In genomic region chr13:39496487-39496998, GRCh38 we compare ENCODE assay signal across 18 cellular contexts.
"Had no signal": no experiment of that assay in that cellular context is flagged by ENCODE, and none has a peak within 500 bp of the region (broad histone marks: within the 10 kb centered on the region; RNA-seq: fewer than 3 reads in every experiment).

No MANE protein-coding gene starts in this region.

- H3K27me3 ChIP-seq: body of pancreas, esophagus squamous epithelium, hepatocyte, tibial artery, uterus had no signal

- H3K27ac ChIP-seq: body of pancreas, esophagus squamous epithelium, hepatocyte, tibial artery, uterus had no signal

- H3K27ac Mint-ChIP-seq: activated CD4-positive, alpha-beta T cell treated with anti-CD3 and anti-CD28 coated beads, Interleukin-2, amount 10 ng/mL, durations not matched to agents 24 days and 14 days; activated naive CD8-positive, alpha-beta T cell treated with anti-CD3 and anti-CD28 coated beads for 36 hours; activated T-helper 1 cell treated with anti-CD3 and anti-CD28 coated beads, Interleukin-12 subunit alpha, Interleukin-12 subunit beta, Interleukin-2, Interleukin-4 antibody, amounts not matched to agents 30 ng/mL and 10 ng/mL and 1 ng/mL, durations not matched to agents 14 hours and 24 hours and 36 hours; stimulated activated naive B cell treated with anti-CD40 and anti-IgM and Interleukin-4, amounts not matched to agents 10 μg/mL and 1 μg/mL and 100 μg/mL, for 72 hours had no signal

- H3K4me3 ChIP-seq: body of pancreas, esophagus squamous epithelium, hepatocyte, tibial artery, uterus had no signal

- H3K27me3 Mint-ChIP-seq: activated naive CD8-positive, alpha-beta T cell treated with anti-CD3 and anti-CD28 coated beads for 36 hours; stimulated activated naive B cell treated with anti-CD40 and anti-IgM and Interleukin-4, amounts not matched to agents 10 μg/mL and 1 μg/mL and 100 μg/mL, for 72 hours had no signal

- H3K9me3 ChIP-seq: body of pancreas, esophagus squamous epithelium, tibial artery, uterus had no signal

- H3K9me3 Mint-ChIP-seq: activated CD4-positive, alpha-beta T cell treated with anti-CD3 and anti-CD28 coated beads, Interleukin-2, amount 10 ng/mL, durations not matched to agents 24 days and 14 days; activated naive CD8-positive, alpha-beta T cell treated with anti-CD3 and anti-CD28 coated beads for 36 hours; activated T-helper 1 cell treated with anti-CD3 and anti-CD28 coated beads, Interleukin-12 subunit alpha, Interleukin-12 subunit beta, Interleukin-2, Interleukin-4 antibody, amounts not matched to agents 30 ng/mL and 10 ng/mL and 1 ng/mL, durations not matched to agents 14 hours and 24 hours and 36 hours; stimulated activated naive B cell treated with anti-CD40 and anti-IgM and Interleukin-4, amounts not matched to agents 10 μg/mL and 1 μg/mL and 100 μg/mL, for 72 hours had no signal

- H3K4me1 ChIP-seq: body of pancreas, uterus had no signal

- H3K4me1 Mint-ChIP-seq: activated CD4-positive, alpha-beta T cell treated with anti-CD3 and anti-CD28 coated beads, Interleukin-2, amount 10 ng/mL, durations not matched to agents 24 days and 14 days; activated naive CD8-positive, alpha-beta T cell treated with anti-CD3 and anti-CD28 coated beads for 36 hours; stimulated activated naive B cell treated with anti-CD40 and anti-IgM and Interleukin-4, amounts not matched to agents 10 μg/mL and 1 μg/mL and 100 μg/mL, for 72 hours had no signal

- H3K36me3 Mint-ChIP-seq: activated naive CD8-positive, alpha-beta T cell treated with anti-CD3 and anti-CD28 coated beads for 36 hours; stimulated activated naive B cell treated with anti-CD40 and anti-IgM and Interleukin-4, amounts not matched to agents 10 μg/mL and 1 μg/mL and 100 μg/mL, for 72 hours had no signal

- DNase-seq: activated CD4-positive, alpha-beta T cell treated with anti-CD3 and anti-CD28 coated beads, Interleukin-2, amount 10 ng/mL, durations not matched to agents 24 days and 14 days; activated CD4-positive, CD25-positive, alpha-beta regulatory T cell; activated naive CD8-positive, alpha-beta T cell treated with anti-CD3 and anti-CD28 coated beads for 36 hours; amygdala; body of pancreas; central memory CD4-positive, alpha-beta T cell; cortex of kidney; effector CD4-positive, alpha-beta T cell; esophagus squamous epithelium; islet precursor cell; mammary epithelial cell; stimulated activated CD4-positive, alpha-beta T cell treated with anti-CD3 and anti-CD28 coated beads, Interleukin-15, amount 100 ng/mL, for 24 hours; stimulated activated CD4-positive, alpha-beta T cell treated with anti-CD3 and anti-CD28 coated beads, Interleukin-4, amount 100 ng/mL, for 1 hour; stimulated activated naive B cell treated with anti-CD40 and anti-IgM and Interleukin-4, amounts not matched to agents 10 μg/mL and 1 μg/mL and 100 μg/mL, for 72 hours; tibial artery; uterus had no signal

- ATAC-seq: body of pancreas; stimulated activated naive B cell treated with anti-CD40 and anti-IgM and Interleukin-4, amounts not matched to agents 10 μg/mL and 1 μg/mL and 100 μg/mL, for 72 hours had no signal

- H3K4me3 Mint-ChIP-seq: activated CD4-positive, alpha-beta T cell treated with anti-CD3 and anti-CD28 coated beads, Interleukin-2, amount 10 ng/mL, durations not matched to agents 24 days and 14 days; activated naive CD8-positive, alpha-beta T cell treated with anti-CD3 and anti-CD28 coated beads for 36 hours; activated T-helper 1 cell treated with anti-CD3 and anti-CD28 coated beads, Interleukin-12 subunit alpha, Interleukin-12 subunit beta, Interleukin-2, Interleukin-4 antibody, amounts not matched to agents 30 ng/mL and 10 ng/mL and 1 ng/mL, durations not matched to agents 14 hours and 24 hours and 36 hours; stimulated activated naive B cell treated with anti-CD40 and anti-IgM and Interleukin-4, amounts not matched to agents 10 μg/mL and 1 μg/mL and 100 μg/mL, for 72 hours had no signal

- H3K36me3 ChIP-seq: esophagus squamous epithelium, tibial artery, uterus had no signal
